35 cellular contexts compared by ENCODE assay signal in the genomic region with DNA sequence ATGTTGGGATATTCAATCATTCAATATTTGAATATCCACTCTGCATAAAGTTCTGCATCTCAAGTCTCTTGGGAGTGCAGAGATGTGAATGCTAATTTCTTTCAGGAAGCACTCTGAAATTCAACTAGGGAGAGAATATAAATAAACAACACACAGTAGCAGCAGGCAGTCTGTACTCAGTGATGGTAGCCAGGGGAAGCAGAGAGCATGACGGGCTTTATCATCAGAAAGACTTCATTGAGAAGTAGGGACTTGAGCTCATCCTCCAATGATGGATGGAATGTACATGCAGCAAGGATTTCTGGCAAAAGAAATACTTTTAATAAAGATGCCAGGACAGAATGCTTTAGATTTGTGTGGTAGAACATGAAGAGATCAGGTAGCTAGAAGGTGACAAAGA.
"Had no signal": no experiment of that assay in that cellular context is flagged by ENCODE, and none has a peak within 500 bp of the region (broad histone marks: within the 10 kb centered on the region; RNA-seq: fewer than 3 reads in every experiment).

No MANE protein-coding gene starts in this region.

- H3K4me3 ChIP-seq: adrenal gland, breast epithelium, cardiac muscle cell, coronary artery, dorsolateral prefrontal cortex, esophagus muscularis mucosa, gastrocnemius medialis, heart left ventricle had no signal

- H3K4me3 Mint-ChIP-seq: activated CD4-positive, alpha-beta memory T cell treated with anti-CD3 and anti-CD28 coated beads for 36 hours; activated CD4-positive, alpha-beta T cell treated with anti-CD3 and anti-CD28 coated beads for 36 hours; activated CD4-positive, alpha-beta T cell treated with anti-CD3 and anti-CD28 coated beads, Interleukin-2, amount 10 ng/mL, durations not matched to agents 24 days and 14 days; activated CD8-positive, alpha-beta memory T cell treated with anti-CD3 and anti-CD28 coated beads, Interleukin-2, amount 10 ng/mL, durations not matched to agents 7 days and 5 days; activated CD8-positive, alpha-beta T cell treated with anti-CD3 and anti-CD28 coated beads, Interleukin-2, amount 10 ng/mL, durations not matched to agents 7 days and 5 days; activated naive CD8-positive, alpha-beta T cell; activated T-helper 17 cell treated with anti-CD3 and anti-CD28 coated beads, Interleukin-2, amount 50 U/mL, for 72 hours; dendritic cell treated with granulocyte-macrophage colony-stimulating factor and Interleukin-4, amounts not matched to agents 40 ng/mL and 50 ng/mL, for 4 days; effector memory CD8-positive, alpha-beta T cell; T-cell; T-helper 17 cell had no signal

- H3K27me3 ChIP-seq: breast epithelium, cardiac muscle cell, esophagus muscularis mucosa, gastrocnemius medialis, heart left ventricle had no signal

- H3K36me3 Mint-ChIP-seq: activated CD4-positive, alpha-beta memory T cell treated with anti-CD3 and anti-CD28 coated beads for 36 hours; activated CD8-positive, alpha-beta memory T cell treated with anti-CD3 and anti-CD28 coated beads, Interleukin-2, amount 10 ng/mL, durations not matched to agents 7 days and 5 days; brain; T-cell had no signal

- H3K9me3 Mint-ChIP-seq: activated CD4-positive, alpha-beta memory T cell treated with anti-CD3 and anti-CD28 coated beads for 36 hours; activated CD4-positive, alpha-beta T cell treated with anti-CD3 and anti-CD28 coated beads, Interleukin-2, amount 10 ng/mL, durations not matched to agents 24 days and 14 days had no signal

- H3K36me3 ChIP-seq: adrenal gland, breast epithelium, cardiac muscle cell, esophagus muscularis mucosa, gastrocnemius medialis, heart left ventricle had no signal

- DNase-seq: activated CD4-positive, alpha-beta memory T cell treated with anti-CD3 and anti-CD28 coated beads for 36 hours; activated CD4-positive, alpha-beta T cell treated with anti-CD3 and anti-CD28 coated beads for 36 hours; activated CD4-positive, alpha-beta T cell treated with anti-CD3 and anti-CD28 coated beads, Interleukin-2, amount 10 ng/mL, durations not matched to agents 24 days and 14 days; activated CD4-positive, CD25-positive, alpha-beta regulatory T cell; activated CD4-positive, CD25-positive, alpha-beta regulatory T cell treated with anti-CD3 and anti-CD28 coated beads, Interleukin-2, amount 50 U/mL, for 72 hours; activated CD8-positive, alpha-beta memory T cell treated with anti-CD3 and anti-CD28 coated beads, Interleukin-2, amount 10 ng/mL, durations not matched to agents 7 days and 5 days; activated CD8-positive, alpha-beta memory T cell treated with anti-CD3 and anti-CD28 coated beads, Interleukin-2, amount 50 U/mL, for 4 hours; activated CD8-positive, alpha-beta T cell treated with anti-CD3 and anti-CD28 coated beads, Interleukin-2, amount 10 ng/mL, durations not matched to agents 7 days and 5 days; activated effector memory CD4-positive, alpha-beta T cell treated with Interleukin-2 at 50 U/mL for 16 hours; activated gamma-delta T cell treated with Interleukin-2 at 50 U/mL for 16 hours; activated naive CD4-positive, alpha-beta T cell treated with anti-CD3 and anti-CD28 coated beads, Interleukin-2, amount 50 U/mL, for 16 hours; activated naive CD4-positive, alpha-beta T cell treated with Interleukin-2 at 50 U/mL for 16 hours; activated T-cell treated with anti-CD3 and anti-CD28 coated beads, Interleukin-2, amount 50 U/mL, for 1 hour; adrenal gland; amygdala; aorta; central memory CD4-positive, alpha-beta T cell; cerebellar nuclear complex; dorsolateral prefrontal cortex; effector memory CD8-positive, alpha-beta T cell; erythroblast; foreskin keratinocyte; gastrocnemius medialis; glutamatergic neuron; heart left ventricle; T-cell; T-helper 17 cell had no signal

- H3K4me1 Mint-ChIP-seq: activated CD4-positive, alpha-beta T cell treated with anti-CD3 and anti-CD28 coated beads for 36 hours; activated CD4-positive, alpha-beta T cell treated with anti-CD3 and anti-CD28 coated beads, Interleukin-2, amount 10 ng/mL, durations not matched to agents 24 days and 14 days; activated CD8-positive, alpha-beta memory T cell treated with anti-CD3 and anti-CD28 coated beads, Interleukin-2, amount 10 ng/mL, durations not matched to agents 7 days and 5 days; activated T-helper 17 cell treated with anti-CD3 and anti-CD28 coated beads, Interleukin-2, amount 50 U/mL, for 72 hours; brain; T-cell; T-helper 17 cell had no signal

- H3K4me1 ChIP-seq: adrenal gland, breast epithelium, esophagus muscularis mucosa, foreskin keratinocyte, gastrocnemius medialis, heart left ventricle had no signal

- H3K9me3 ChIP-seq: adrenal gland, breast epithelium, esophagus muscularis mucosa, gastrocnemius medialis, heart left ventricle had no signal

- H3K27ac Mint-ChIP-seq: activated CD4-positive, alpha-beta memory T cell treated with anti-CD3 and anti-CD28 coated beads for 36 hours; activated CD4-positive, alpha-beta T cell treated with anti-CD3 and anti-CD28 coated beads for 36 hours; activated CD4-positive, alpha-beta T cell treated with anti-CD3 and anti-CD28 coated beads, Interleukin-2, amount 10 ng/mL, durations not matched to agents 24 days and 14 days; activated CD8-positive, alpha-beta memory T cell treated with anti-CD3 and anti-CD28 coated beads, Interleukin-2, amount 10 ng/mL, durations not matched to agents 7 days and 5 days; activated CD8-positive, alpha-beta T cell treated with anti-CD3 and anti-CD28 coated beads, Interleukin-2, amount 10 ng/mL, durations not matched to agents 7 days and 5 days; activated naive CD8-positive, alpha-beta T cell; activated T-helper 17 cell treated with anti-CD3 and anti-CD28 coated beads, Interleukin-2, amount 50 U/mL, for 72 hours; brain; dendritic cell treated with granulocyte-macrophage colony-stimulating factor and Interleukin-4, amounts not matched to agents 40 ng/mL and 50 ng/mL, for 4 days; effector memory CD8-positive, alpha-beta T cell; T-cell; T-helper 17 cell had no signal

- ATAC-seq: activated CD4-positive, alpha-beta T cell treated with anti-CD3 and anti-CD28 coated beads for 36 hours; activated CD8-positive, alpha-beta memory T cell treated with anti-CD3 and anti-CD28 coated beads, Interleukin-2, amount 10 ng/mL, durations not matched to agents 7 days and 5 days; activated CD8-positive, alpha-beta T cell treated with anti-CD3 and anti-CD28 coated beads, Interleukin-2, amount 10 ng/mL, durations not matched to agents 7 days and 5 days; activated T-helper 17 cell treated with anti-CD3 and anti-CD28 coated beads, Interleukin-2, amount 50 U/mL, for 72 hours; effector memory CD8-positive, alpha-beta T cell; foreskin keratinocyte; gastrocnemius medialis; heart left ventricle; T-cell; T-helper 17 cell had no signal
